1 cellular context compared by ENCODE assay signal in the genomic region with DNA sequence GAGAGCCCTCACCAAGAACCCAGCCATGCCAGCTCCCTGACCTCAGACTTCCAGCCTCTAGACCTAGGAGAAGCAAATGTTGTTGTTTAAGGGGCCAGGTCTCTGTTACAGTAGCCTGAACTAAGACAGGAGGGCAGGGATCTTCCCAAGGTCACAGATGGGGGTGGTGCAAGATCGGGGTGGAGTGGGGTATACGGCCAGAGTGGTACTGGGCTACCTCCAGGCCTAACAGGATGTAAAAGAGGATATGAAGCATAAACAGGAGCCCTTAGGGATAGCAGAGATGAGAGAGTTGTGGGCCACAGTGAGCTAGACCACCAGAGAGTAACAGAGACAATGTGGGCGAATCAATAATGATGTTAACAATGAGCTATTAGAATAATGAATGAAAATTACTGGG.
TF ChIP-seq lines count a peak whose summit lies in the region.

No MANE protein-coding gene starts in this region.

TF ChIP-seq in SK-N-SH treated with all-trans-retinoic acid at 6 μM for 48 hours, 23 proteins besides CTCF, POLR2A, EP300 and RAD21 (continued from another document):
- TF ChIP-seq, protein P1, sequence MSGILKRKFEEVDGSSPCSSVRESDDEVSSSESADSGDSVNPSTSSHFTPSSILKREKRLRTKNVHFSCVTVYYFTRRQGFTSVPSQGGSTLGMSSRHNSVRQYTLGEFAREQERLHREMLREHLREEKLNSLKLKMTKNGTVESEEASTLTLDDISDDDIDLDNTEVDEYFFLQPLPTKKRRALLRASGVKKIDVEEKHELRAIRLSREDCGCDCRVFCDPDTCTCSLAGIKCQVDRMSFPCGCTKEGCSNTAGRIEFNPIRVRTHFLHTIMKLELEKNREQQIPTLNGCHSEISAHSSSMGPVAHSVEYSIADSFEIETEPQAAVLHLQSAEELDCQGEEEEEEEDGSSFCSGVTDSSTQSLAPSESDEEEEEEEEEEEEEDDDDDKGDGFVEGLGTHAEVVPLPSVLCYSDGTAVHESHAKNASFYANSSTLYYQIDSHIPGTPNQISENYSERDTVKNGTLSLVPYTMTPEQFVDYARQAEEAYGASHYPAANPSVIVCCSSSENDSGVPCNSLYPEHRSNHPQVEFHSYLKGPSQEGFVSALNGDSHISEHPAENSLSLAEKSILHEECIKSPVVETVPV (CRISPR knock-in tag; IDR thresholded peaks at IDR 0.05), result no peak
- no peak for TF ChIP-seq CREB5 (CRISPR knock-in tag; IDR thresholded peaks at IDR 0.05; ENCODE audit: low read depth)
- TF ChIP-seq TSHZ2 (CRISPR knock-in tag; IDR thresholded peaks at IDR 0.05), result no peak
- TF ChIP-seq TOX (CRISPR knock-in tag; IDR thresholded peaks at IDR 0.05; ENCODE audit: borderline replicate concordance), result no peak
- TF ChIP-seq OSR1 (CRISPR knock-in tag; IDR thresholded peaks at IDR 0.05), result no peak
- TF ChIP-seq ISL1 (CRISPR knock-in tag; IDR thresholded peaks at IDR 0.05), result no peak
- no peak for TF ChIP-seq RARB (CRISPR knock-in tag; IDR thresholded peaks at IDR 0.05)
- no peak for TF ChIP-seq SNAI2 (CRISPR knock-in tag; IDR thresholded peaks at IDR 0.05)
- TF ChIP-seq ZC3H10 (CRISPR knock-in tag; IDR thresholded peaks at IDR 0.05), result no peak
- TF ChIP-seq GLIS3 (CRISPR knock-in tag; IDR thresholded peaks at IDR 0.05), result no peak
- TF ChIP-seq TCF4 (CRISPR knock-in tag; IDR thresholded peaks at IDR 0.05; ENCODE audit: borderline replicate concordance), result no peak
- no peak for TF ChIP-seq ZNF565 (CRISPR knock-in tag; conservative IDR thresholded peaks at IDR 0.05; ENCODE audit: low read depth)
- TF ChIP-seq ZFP3 (CRISPR knock-in tag; IDR thresholded peaks at IDR 0.05), result no peak
- TF ChIP-seq POU6F1 (CRISPR knock-in tag; IDR thresholded peaks at IDR 0.05; ENCODE audit: borderline replicate concordance, low read depth), result no peak
- no peak for TF ChIP-seq ZNF70 (CRISPR knock-in tag; IDR thresholded peaks at IDR 0.05)
- no peak for TF ChIP-seq PPARA (CRISPR knock-in tag; IDR thresholded peaks at IDR 0.05; ENCODE audit: borderline replicate concordance)
